8 cellular contexts compared by ENCODE assay signal in the genomic region with DNA sequence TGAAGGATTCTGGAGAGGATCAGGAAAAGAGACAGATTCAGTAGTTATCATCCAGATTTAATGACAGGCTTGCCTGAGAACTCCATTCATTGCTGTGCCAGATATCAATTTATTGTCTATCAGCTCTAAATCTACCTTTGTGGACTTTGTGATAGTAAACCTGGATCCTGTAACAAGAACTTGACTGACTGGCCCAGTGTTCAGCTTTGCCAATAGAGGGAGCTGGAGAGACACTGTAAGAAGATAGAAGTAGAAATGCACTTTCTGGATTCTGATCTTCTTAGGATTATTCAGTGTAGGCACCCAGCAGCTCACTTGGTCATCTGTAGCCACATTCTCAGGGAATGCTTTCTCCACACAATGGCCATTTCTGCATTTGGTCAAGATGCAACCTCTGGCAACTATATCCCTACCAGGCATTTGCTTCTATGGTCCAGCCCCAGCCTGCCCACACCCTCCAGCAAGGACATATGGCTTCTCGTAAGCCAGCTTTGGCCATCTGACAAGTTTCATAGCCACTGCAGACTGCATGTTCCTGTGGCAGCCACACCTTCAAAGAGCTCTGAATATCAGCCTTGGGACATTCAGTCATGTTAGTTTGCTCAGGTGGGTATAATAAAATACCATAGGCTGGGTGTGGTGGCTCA. TPM values are rescaled to one million over a fixed set of nuclear protein-coding genes. Genes with fewer than 3 reads are reported as not detected.
A peak's percentile ranks its signal among the peaks of the same experiment; 100 is the strongest.
DNase-seq lines count a peak whose midpoint lies in the region; ATAC-seq and TF ChIP-seq lines count a peak whose summit lies in the region.

No MANE protein-coding gene starts in this region.

- peak; percentile 95 for TF ChIP-seq CTCF in HL-60 (IDR thresholded peaks at IDR 0.05; ENCODE audit: insufficient read depth, low read length)
- TF ChIP-seq CTCF in Panc1 (IDR thresholded peaks at IDR 0.05) = peak; percentile 72
- TF ChIP-seq CTCF in ascending aorta (IDR thresholded peaks at IDR 0.05) = peak; percentile 36 to 80 (median 79)

- H3K4me1 ChIP-seq in Panc1 (ENCODE audit: control insufficient read depth, insufficient read depth, low read length) = no peaks in the 10 kb centered on the region
- H3K4me1 ChIP-seq in ascending aorta = no peaks in the 10 kb centered on the region

- no TSS peak for BruUV-seq in Panc1 (replicated peaks; lab: Mats Ljungman, UMichigan)

- CTCF ChIA-PET in Panc1 (lab: Charles Lee) = interaction anchor here (0.5 kb wide), 1 partner anchor 34 kb away, joined by 6 read pairs; no protein-coding TSS in a partner anchor

- ATAC-seq in GM21367 (IDR thresholded peaks at IDR 0.05; ENCODE audit: unreplicated experiment) (peak; percentile 91), Panc1 (peak; percentile 69; the same call in 1 of the 2 replicates)

- in situ Hi-C loops in Panc1 (cut with HindIII; ENCODE audit: low pct_unique_long_range_greater_than_20kb, low sequenced_read_pairs) = no loop called here

- peak overlapping the region; percentile 15; the same call in 1 of the 2 replicates for H3K27ac ChIP-seq in HL-60 (replicated peaks)
- H3K27ac ChIP-seq in Panc1 (ENCODE audit: low read length) = no peak overlapping the region
- H3K27ac ChIP-seq in ascending aorta = no peak overlapping the region

- POLR2A ChIA-PET in Panc1 (lab: Charles Lee) = no interaction called here

- H3K36me3 ChIP-seq in Panc1 (ENCODE audit: control insufficient read depth, insufficient read depth, low read length) (no peaks in the 10 kb centered on the region), ascending aorta (no peaks in the 10 kb centered on the region)

- H3K4me3 ChIP-seq in HL-60 (replicated peaks; ENCODE audit: insufficient read depth, low read length) (no peak overlapping the region), Panc1 (ENCODE audit: low read depth in 2 of 2, low read length in 2 of 2) (no peak overlapping the region), ascending aorta (no peak overlapping the region)

- H3K27me3 ChIP-seq in HL-60 (ENCODE audit: insufficient read depth, poor library complexity, severe bottlenecking) (no peaks in the 10 kb centered on the region), Panc1 (ENCODE audit: control insufficient read depth, insufficient read depth, low read length) (no peaks in the 10 kb centered on the region), ascending aorta (no peaks in the 10 kb centered on the region)

- intact Hi-C loops in Panc1 (cut with micrococcal nuclease; ENCODE audit: unreplicated experiment) (no loop called here), ascending aorta (cut with DNase I) (loop anchor here (1.0 to 2.0 kb wide), 2 partner anchors 16 to 31 kb away; no protein-coding TSS in a partner anchor)

- H3K9me3 ChIP-seq in Panc1 (ENCODE audit: control insufficient read depth, insufficient read depth, low read depth, low read length) = no peaks in the 10 kb centered on the region
- H3K9me3 ChIP-seq in ascending aorta = no peaks in the 10 kb centered on the region

- DNase-seq in ELF-1 (ENCODE audit: low read depth, low spot score) (peak; percentile 11), HL-60 (ENCODE audit: low read depth in 1 of 2, low spot score in 1 of 2) (peak; percentile 70 to 85), Panc1 (ENCODE audit: low read depth, low spot score) (peak; percentile 36), ascending aorta (ENCODE audit: low spot score in 2 of 2) (peak in 1 of 2 donors; percentile 69), iPS-NIHi7 (ENCODE audit: extremely low spot score) (peak; percentile 26), 8988T (no peak)
- peak; percentile 13 to 45 for DNase-seq in stimulated activated CD4-positive, alpha-beta T cell treated with anti-CD3 and anti-CD28 coated beads, Interleukin-4, amount 100 ng/mL, for 4 hours

RNA-seq across cellular contexts. Expression of gene SERPINB8, which starts 6.1 kb away (rescaled TPM):
- total RNA-seq in Panc1 (2021; ENCODE audit: unreplicated experiment) (2.0 TPM), ascending aorta (4.5 TPM)
- polyA plus RNA-seq in Panc1 (2012; ENCODE audit: insufficient read length) = 0.64 TPM

RNA-seq across cellular contexts. Expression of gene HMSD, which starts 14.6 kb away (rescaled TPM):
- total RNA-seq in Panc1 (2021; ENCODE audit: unreplicated experiment) (1.3 TPM), ascending aorta (not detected)
- 0.17 TPM for polyA plus RNA-seq in Panc1 (2012; ENCODE audit: insufficient read length)

RNA-seq across cellular contexts. Expression of gene SERPINB10, which starts 56.0 kb away (rescaled TPM):
- total RNA-seq in Panc1 (2021; ENCODE audit: unreplicated experiment) = not detected
- polyA plus RNA-seq in Panc1 (2012; ENCODE audit: insufficient read length) = not detected
- not detected for total RNA-seq in ascending aorta
